1 cellular context compared by ENCODE assay signal in the genomic region with DNA sequence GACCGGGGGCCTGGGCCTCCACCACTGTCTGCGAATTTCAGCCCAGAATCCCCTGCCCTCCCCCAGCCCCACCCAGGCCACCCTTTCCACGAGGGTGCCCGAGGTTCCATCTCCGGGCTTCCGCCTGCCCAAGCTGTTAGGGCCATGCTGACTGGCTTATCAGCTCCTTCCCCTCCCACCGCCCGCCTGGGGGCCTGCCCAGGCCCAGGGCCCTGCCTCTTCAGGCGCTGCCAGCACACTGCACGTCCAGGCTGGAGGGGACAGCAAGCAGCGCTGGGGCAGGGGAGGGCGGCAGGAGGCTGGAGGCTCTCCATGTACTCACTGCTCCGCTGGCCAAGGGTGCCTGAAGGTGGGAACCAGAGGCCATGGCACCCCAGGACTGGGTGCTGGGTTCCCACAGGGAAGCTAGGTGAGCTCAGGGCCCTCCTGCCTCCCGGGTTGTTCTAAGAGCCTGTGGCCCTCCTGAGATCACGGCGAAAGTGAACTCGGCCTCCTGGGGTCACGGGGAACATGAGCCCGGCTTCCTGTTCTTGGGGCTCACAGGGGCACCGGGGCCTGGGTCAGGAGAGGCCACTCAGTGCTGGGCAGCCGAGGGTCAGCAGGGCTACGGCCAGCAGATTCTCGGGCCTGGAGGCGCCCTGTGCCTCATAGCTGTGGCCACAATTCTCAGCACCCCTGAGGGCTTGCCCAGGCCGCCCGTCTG.
TF ChIP-seq lines count a peak whose summit lies in the region.

No MANE protein-coding gene starts in this region.

TF ChIP-seq in endothelial cell of umbilical vein, 7 proteins besides CTCF, POLR2A, EP300 and RAD21 (continued from another document):
- TF ChIP-seq EZH2 (IDR thresholded peaks at IDR 0.05; ENCODE audit: borderline replicate concordance, low read depth, low read length, severe bottlenecking) (no peak), POLR2AphosphoS5 (IDR thresholded peaks at IDR 0.05; ENCODE audit: insufficient read depth, low read depth, low read length) (no peak), JUN (IDR thresholded peaks at IDR 0.05; ENCODE audit: borderline replicate concordance, insufficient read depth, insufficient read length, low read depth) (no peak), FOS (IDR thresholded peaks at IDR 0.05; ENCODE audit: borderline replicate concordance, insufficient read depth, low read length) (no peak)
- TF ChIP-seq, protein P1, sequence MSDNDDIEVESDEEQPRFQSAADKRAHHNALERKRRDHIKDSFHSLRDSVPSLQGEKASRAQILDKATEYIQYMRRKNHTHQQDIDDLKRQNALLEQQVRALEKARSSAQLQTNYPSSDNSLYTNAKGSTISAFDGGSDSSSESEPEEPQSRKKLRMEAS (IDR thresholded peaks at IDR 0.05; ENCODE audit: insufficient read depth, insufficient read length) = no peak
